ENCODE assay signal across 15 cellular contexts in genomic region chr9:123291736-123292135, GRCh38.
"Had no signal": no experiment of that assay in that cellular context is flagged by ENCODE, and none has a peak within 500 bp of the region (broad histone marks: within the 10 kb centered on the region; RNA-seq: fewer than 3 reads in every experiment).

No MANE protein-coding gene starts in this region.

- H3K4me3 ChIP-seq: adrenal gland, breast epithelium, coronary artery, gastrocnemius medialis, heart left ventricle, left lung, spleen had no signal

- H3K4me1 ChIP-seq: adrenal gland, breast epithelium, gastrocnemius medialis, heart left ventricle, left lung, spleen had no signal

- H3K27ac Mint-ChIP-seq: activated naive CD4-positive, alpha-beta T cell treated with anti-CD3 and anti-CD28 coated beads, Interleukin-2, amount 50 U/mL, for 72 hours; nephron progenitor cell had no signal

- H3K9me3 Mint-ChIP-seq: activated T-cell treated with anti-CD3 and anti-CD28 coated beads, Interleukin-2, amount 50 U/mL, for 4 hours; nephron progenitor cell had no signal

- H3K27me3 ChIP-seq: adrenal gland, breast epithelium, gastrocnemius medialis, heart left ventricle had no signal

- ATAC-seq: activated naive CD4-positive, alpha-beta T cell treated with anti-CD3 and anti-CD28 coated beads, Interleukin-2, amount 50 U/mL, for 72 hours; activated T-cell treated with anti-CD3 and anti-CD28 coated beads, Interleukin-2, amount 50 U/mL, for 4 hours; gastrocnemius medialis; heart left ventricle; left lung had no signal

- H3K36me3 ChIP-seq: adrenal gland, breast epithelium, gastrocnemius medialis, heart left ventricle, left lung, spleen had no signal

- H3K27ac ChIP-seq: adrenal gland, breast epithelium, coronary artery, gastrocnemius medialis, heart left ventricle, left lung, spleen had no signal

- H3K9me3 ChIP-seq: adrenal gland, breast epithelium, gastrocnemius medialis, heart left ventricle, left lung, spleen had no signal

- DNase-seq: activated CD8-positive, alpha-beta memory T cell treated with anti-CD3 and anti-CD28 coated beads, Interleukin-2, amount 50 U/mL, for 4 hours; activated T-cell treated with anti-CD3 and anti-CD28 coated beads, Interleukin-2, amount 50 U/mL, for 4 hours; adrenal gland; gastrocnemius medialis; heart left ventricle; kidney; left lung; nephron progenitor cell; nucleus accumbens; posterior cingulate gyrus; spleen; stimulated activated naive CD4-positive, alpha-beta T cell had no signal

- H3K4me3 Mint-ChIP-seq: activated T-cell treated with anti-CD3 and anti-CD28 coated beads, Interleukin-2, amount 50 U/mL, for 4 hours; nephron progenitor cell had no signal

- H3K36me3 Mint-ChIP-seq: activated naive CD4-positive, alpha-beta T cell treated with anti-CD3 and anti-CD28 coated beads, Interleukin-2, amount 50 U/mL, for 72 hours had no signal
